ENCODE assay signal across 8 cellular contexts in genomic region chr15:59917504-59918157, GRCh38.
A peak's percentile ranks its signal among the peaks of the same experiment; 100 is the strongest.
DNase-seq lines count a peak whose midpoint lies in the region; ATAC-seq and TF ChIP-seq lines count a peak whose summit lies in the region.

No MANE protein-coding gene starts in this region.

- H3K4me1 Mint-ChIP-seq in CD8-positive, alpha-beta T cell (ENCODE audit: low read depth): peaks cover 18% of the 10 kb centered on the region

- H3K79me1 ChIP-seq in trophoblast cell (ENCODE audit: low read length): no peaks in the 10 kb centered on the region

- no peak overlapping the region for H2BK12ac ChIP-seq in trophoblast cell (ENCODE audit: low read length)

- no peak overlapping the region for H4K12ac ChIP-seq in trophoblast cell (ENCODE audit: low read depth, low read length)

- no peaks in the 10 kb centered on the region for H3K9me3 Mint-ChIP-seq in CD8-positive, alpha-beta T cell

- H3K27me3 Mint-ChIP-seq in CD8-positive, alpha-beta T cell (ENCODE audit: low read depth): peaks cover 10% of the 10 kb centered on the region

- no peaks in the 10 kb centered on the region for H3K27me3 ChIP-seq in CD8-positive, alpha-beta T cell (ENCODE audit: insufficient read depth, low read length)
- peaks cover 5% of the 10 kb centered on the region for H3K27me3 ChIP-seq in OCI-LY3 (ENCODE audit: low read depth, low read length)
- no peaks in the 10 kb centered on the region for H3K27me3 ChIP-seq in fibroblast of lung (ENCODE audit: control insufficient read depth, insufficient read depth, low read length)
- no peaks in the 10 kb centered on the region for H3K27me3 ChIP-seq in trophoblast cell (ENCODE audit: insufficient read depth, low read length)

- H3K14ac ChIP-seq in trophoblast cell (ENCODE audit: low read length): no peak overlapping the region

- intact Hi-C loops in CD8-positive, alpha-beta T cell (cut with DNase I, micrococcal nuclease): loop anchor here (1.0 to 5.0 kb wide), 7 partner anchors 90 to 410 kb away; no protein-coding TSS in a partner anchor

- no peak overlapping the region for H3K4me3 Mint-ChIP-seq in CD8-positive, alpha-beta T cell

- H3K4me1 ChIP-seq in CD8-positive, alpha-beta T cell (ENCODE audit: insufficient read depth, low read length): peaks cover 9% of the 10 kb centered on the region
- H3K4me1 ChIP-seq in OCI-LY3 (ENCODE audit: low read length) (peaks cover 34% of the 10 kb centered on the region), fibroblast of lung (ENCODE audit: control insufficient read depth, extremely low read depth, insufficient read depth, low read length) (no peaks in the 10 kb centered on the region), trophoblast cell (ENCODE audit: control insufficient read depth in 1 of 2, insufficient read depth in 2 of 2, low read length in 2 of 2) (no peaks in the 10 kb centered on the region)

- no peaks in the 10 kb centered on the region for H3K79me2 ChIP-seq in OCI-LY3 (ENCODE audit: low read length)
- H3K79me2 ChIP-seq in fibroblast of lung (ENCODE audit: control insufficient read depth, insufficient read depth, low read length): no peaks in the 10 kb centered on the region
- H3K79me2 ChIP-seq in trophoblast cell (ENCODE audit: control insufficient read depth, insufficient read depth, low read length, poor library complexity): no peaks in the 10 kb centered on the region

- H2AFZ ChIP-seq in OCI-LY3 (ENCODE audit: low read depth, low read length): peak overlapping the region; percentile 80
- H2AFZ ChIP-seq in fibroblast of lung (ENCODE audit: low read length): no peak overlapping the region
- H2AFZ ChIP-seq in trophoblast cell (ENCODE audit: insufficient read depth, low read length, poor library complexity): no peak overlapping the region

- H3K9ac ChIP-seq in OCI-LY3 (ENCODE audit: low read length) (peak overlapping the region; percentile 84; the same call in 1 of the 2 replicates), fibroblast of lung (ENCODE audit: insufficient read depth, low read length) (no peak overlapping the region), trophoblast cell (ENCODE audit: low read length) (no peak overlapping the region)

- H4K91ac ChIP-seq in trophoblast cell (ENCODE audit: low read depth, low read length): no peak overlapping the region

- H3K9me3 ChIP-seq in CD8-positive, alpha-beta T cell (ENCODE audit: low read length): no peaks in the 10 kb centered on the region
- H3K9me3 ChIP-seq in OCI-LY3 (ENCODE audit: insufficient read depth, low read length) (no peaks in the 10 kb centered on the region), fibroblast of lung (ENCODE audit: control insufficient read depth, insufficient read depth, low read depth, low read length) (no peaks in the 10 kb centered on the region), trophoblast cell (ENCODE audit: insufficient read depth, low read depth, low read length) (no peaks in the 10 kb centered on the region)

- no peak overlapping the region for H3K4ac ChIP-seq in trophoblast cell (ENCODE audit: low read depth, low read length)

- no peak overlapping the region for H3K4me3 ChIP-seq in CD8-positive, alpha-beta T cell (ENCODE audit: low read depth, low read length)
- no peak overlapping the region; the same call in 1 of the 2 replicates for H3K4me3 ChIP-seq in OCI-LY3 (ENCODE audit: low read length)
- H3K4me3 ChIP-seq in fibroblast of lung (replicated peaks in 1 of 4; ENCODE audit: control extremely low read depth in 1 of 4, insufficient read depth in 1 of 4, low read depth in 3 of 4, low read length in 4 of 4): no peak overlapping the region
- H3K4me3 ChIP-seq in trophoblast cell (ENCODE audit: low read depth, low read length): no peak overlapping the region

- peak overlapping the region; percentile 78 for H3K4me2 ChIP-seq in OCI-LY3 (ENCODE audit: low read length)
- no peak overlapping the region for H3K4me2 ChIP-seq in fibroblast of lung (ENCODE audit: extremely low read depth, insufficient read depth, low read length)
- no peak overlapping the region for H3K4me2 ChIP-seq in trophoblast cell (ENCODE audit: low read length)

- CTCF ChIA-PET in CD8-positive, alpha-beta T cell (lab: Charles Lee): interaction anchor here (0.6 to 8.3 kb wide), 45 partner anchors 11 to 410 kb away, joined by 3 to 94 read pairs (median 4); no protein-coding TSS in a partner anchor

- peak; percentile 43 to 77 (median 66) for DNase-seq in CD8-positive, alpha-beta T cell
- DNase-seq in HS-27A (ENCODE audit: low read depth): peak; percentile 41
- peak; percentile 50 for DNase-seq in activated T-cell treated with anti-CD3 and anti-CD28 coated beads for 1 hour (ENCODE audit: low read depth)
- DNase-seq in fibroblast of lung (ENCODE audit: low read depth in 2 of 2): peak; percentile 28 to 39
- peak; percentile 76 to 79 for DNase-seq in trophoblast cell

- H3K36me3 ChIP-seq in CD8-positive, alpha-beta T cell (ENCODE audit: insufficient read depth, low read length): no peaks in the 10 kb centered on the region
- H3K36me3 ChIP-seq in OCI-LY3 (replicated peaks; ENCODE audit: low read depth, low read length): no peaks in the 10 kb centered on the region
- no peaks in the 10 kb centered on the region for H3K36me3 ChIP-seq in fibroblast of lung (ENCODE audit: control insufficient read depth, insufficient read depth, low read length)
- H3K36me3 ChIP-seq in trophoblast cell (ENCODE audit: control insufficient read depth in 1 of 2, insufficient read depth in 2 of 2, low read length in 2 of 2): no peaks in the 10 kb centered on the region

- TF ChIP-seq CTCF in CD8-positive, alpha-beta T cell (IDR thresholded peaks at IDR 0.05): peak; percentile 71
- TF ChIP-seq CTCF in OCI-LY3 (IDR thresholded peaks at IDR 0.05; ENCODE audit: low read depth, low read length) (peak; percentile 79), fibroblast of lung (conservative IDR thresholded peaks at IDR 0.05 in 1 of 2, IDR thresholded peaks at IDR 0.05 in 1 of 2; ENCODE audit: low read depth in 1 of 2, low read length in 2 of 2) (peak; percentile 9 to 60)

- H3K27ac ChIP-seq in CD8-positive, alpha-beta T cell (ENCODE audit: low read depth, low read length): no peak overlapping the region
- peak overlapping the region; percentile 95 for H3K27ac ChIP-seq in OCI-LY3 (ENCODE audit: low read length)
- no peak overlapping the region for H3K27ac ChIP-seq in fibroblast of lung (ENCODE audit: insufficient read depth, low read length)
- no peak overlapping the region for H3K27ac ChIP-seq in trophoblast cell (ENCODE audit: low read depth, low read length)

- POLR2A ChIA-PET in CD8-positive, alpha-beta T cell (lab: Charles Lee): interaction anchor here (0.6 kb wide), 1 partner anchor 1026 kb away, joined by 3 read pairs; no protein-coding TSS in a partner anchor

- no peaks in the 10 kb centered on the region for H4K20me1 ChIP-seq in OCI-LY3 (ENCODE audit: insufficient read depth, low read length)
- no peaks in the 10 kb centered on the region for H4K20me1 ChIP-seq in fibroblast of lung (ENCODE audit: control insufficient read depth, extremely low read depth, insufficient read depth, low read length)

- H3K27ac Mint-ChIP-seq in CD8-positive, alpha-beta T cell: no peak overlapping the region

- no peak overlapping the region for H2BK5ac ChIP-seq in trophoblast cell (ENCODE audit: low read depth, low read length, poor library complexity)

- no peak overlapping the region for H4K8ac ChIP-seq in trophoblast cell (ENCODE audit: low read depth, low read length)

- WGBS in trophoblast cell (ENCODE audit: extremely low coverage, insufficient coverage, insufficient read length): no CpG with 5 or more reads among the region's 10 CpGs

- no peak overlapping the region for H2BK120ac ChIP-seq in trophoblast cell (ENCODE audit: insufficient read depth, low read length, poor library complexity)

- H3K36me3 Mint-ChIP-seq in CD8-positive, alpha-beta T cell: no peaks in the 10 kb centered on the region

- no peak overlapping the region for H3K23ac ChIP-seq in trophoblast cell (ENCODE audit: low read length)

- no peak overlapping the region for H2AK5ac ChIP-seq in trophoblast cell (ENCODE audit: low read length)

- H3K18ac ChIP-seq in trophoblast cell (ENCODE audit: low read length): no peak overlapping the region

- peak; percentile 74 for ATAC-seq in CD8-positive, alpha-beta T cell
- ATAC-seq in GM19397 (IDR thresholded peaks at IDR 0.05; ENCODE audit: unreplicated experiment) (peak; percentile 71), GM18519 (IDR thresholded peaks at IDR 0.05; ENCODE audit: low FRiP score, unreplicated experiment) (no peak)
